ENCODE assay signal across 7 cellular contexts in genomic region chr3:34868935-34869334, GRCh38.
"Had no signal": no experiment of that assay in that cellular context is flagged by ENCODE, and none has a peak within 500 bp of the region (broad histone marks: within the 10 kb centered on the region; RNA-seq: fewer than 3 reads in every experiment).

No MANE protein-coding gene starts in this region.

- H3K27ac ChIP-seq: HL-60, KMS-11 had no signal

- H3K4me3 ChIP-seq: K562 had no signal

- H3K9ac ChIP-seq: KMS-11 had no signal

- FAIRE-seq: HTR-8/SVneo, K562 had no signal

- ATAC-seq: K562 had no signal

- DNase-seq: IMR-90, KBM-7, KG1 had no signal

- H3K4me2 ChIP-seq: KMS-11 had no signal
